Comparison of ENCODE assay signal across 8 cellular contexts in the genomic region with DNA sequence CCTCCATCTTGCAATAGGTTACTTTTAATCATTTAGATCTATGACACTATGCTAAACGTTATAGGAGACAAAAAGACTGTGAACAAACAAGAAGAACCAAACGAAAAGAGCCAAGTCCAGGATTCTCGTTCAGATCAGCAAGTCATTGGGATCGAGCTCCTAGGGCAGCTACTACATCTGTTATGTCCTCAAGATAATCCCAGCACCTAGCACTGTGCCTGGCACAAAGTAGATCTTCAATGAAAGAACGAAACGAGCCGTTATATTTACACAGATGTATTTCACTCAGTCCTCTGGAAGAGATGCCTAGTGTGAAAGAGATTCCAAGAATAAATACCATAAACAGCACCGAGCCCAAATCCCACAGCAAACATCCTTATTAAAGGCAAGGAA. TPM values are rescaled to one million over a fixed set of nuclear protein-coding genes. Genes with fewer than 3 reads are reported as not detected.
DNase-seq lines count a peak whose midpoint lies in the region; ATAC-seq and TF ChIP-seq lines count a peak whose summit lies in the region.

No MANE protein-coding gene starts in this region.

- H3K27ac Mint-ChIP-seq in activated CD4-positive, alpha-beta T cell treated with anti-CD3 and anti-CD28 coated beads, Interleukin-2, amount 10 ng/mL, durations not matched to agents 24 days and 14 days: peak overlapping the region; percentile 90

- peak overlapping the region; percentile 98 for H3K4me3 ChIP-seq in SK-N-MC
- peak overlapping the region; percentile 82 for H3K4me3 ChIP-seq in fibroblast of the aortic adventitia (ENCODE audit: low read depth, low read length)
- peak overlapping the region; percentile 91 for H3K4me3 ChIP-seq in psoas muscle

- H3K4me1 ChIP-seq in psoas muscle: peaks cover 20% of the 10 kb centered on the region

- peak overlapping the region; percentile 90 for H3K4me3 Mint-ChIP-seq in activated CD4-positive, alpha-beta T cell treated with anti-CD3 and anti-CD28 coated beads, Interleukin-2, amount 10 ng/mL, durations not matched to agents 24 days and 14 days

- H3K9ac ChIP-seq in SK-N-MC (ENCODE audit: insufficient read length): peak overlapping the region; percentile 74

- WGBS in psoas muscle, 3 donors: 0 to 1% (median 1%) methylated on average over 8 of the region's 8 CpGs

- intact Hi-C loops in activated CD4-positive, alpha-beta T cell treated with anti-CD3 and anti-CD28 coated beads, Interleukin-2, amount 10 ng/mL, durations not matched to agents 24 days and 14 days (cut with micrococcal nuclease): loop anchor here (2.0 to 5.0 kb wide), 7 partner anchors 16 to 1948 kb away; partner anchors contain the start of genes CALM1, FOXN3, GPR65 and KCNK13
- intact Hi-C loops in psoas muscle (cut with DNase I): loop anchor here in 1 of 2 donors (10.0 kb wide), 1 partner anchor 1400 kb away; the partner anchor contains the start of gene PTPN21

- TF ChIP-seq CTCF in fibroblast of the aortic adventitia (IDR thresholded peaks at IDR 0.05; ENCODE audit: insufficient read depth, low read length) (no peak), psoas muscle (IDR thresholded peaks at IDR 0.05) (no peak)

- H3K9me3 ChIP-seq in SK-N-MC (ENCODE audit: low read depth, low read length) (no peaks in the 10 kb centered on the region), psoas muscle (no peaks in the 10 kb centered on the region)

- H3K36me3 Mint-ChIP-seq in activated CD4-positive, alpha-beta T cell treated with anti-CD3 and anti-CD28 coated beads, Interleukin-2, amount 10 ng/mL, durations not matched to agents 24 days and 14 days (ENCODE audit: low read depth): peaks cover 28% of the 10 kb centered on the region

- peaks cover 42% of the 10 kb centered on the region for H3K4me1 Mint-ChIP-seq in activated CD4-positive, alpha-beta T cell treated with anti-CD3 and anti-CD28 coated beads, Interleukin-2, amount 10 ng/mL, durations not matched to agents 24 days and 14 days

- H3K27ac ChIP-seq in SK-N-MC (peak overlapping the region; percentile 5; the same call in 1 of the 2 replicates), psoas muscle (peak overlapping the region; percentile 95)

- peak; percentile 77 for DNase-seq in activated CD4-positive, alpha-beta T cell treated with anti-CD3 and anti-CD28 coated beads, Interleukin-2, amount 10 ng/mL, durations not matched to agents 24 days and 14 days
- DNase-seq in activated CD4-positive, alpha-beta T cell treated with anti-CD3 and anti-CD28 coated beads, Interleukin-2, amount 50 U/mL, for 4 hours: no peak
- DNase-seq in SK-N-MC (ENCODE audit: low read depth, low spot score) (no peak), fibroblast of the aortic adventitia (ENCODE audit: low read depth) (no peak), psoas muscle (no peak), NCI-H2227 treated with DMSO at 0.1 percent for 48 hours (lab: John Stamatoyannopoulos, UW) (no peak), EL (no peak)
- no peak for DNase-seq in stimulated activated CD4-positive, alpha-beta T cell treated with anti-CD3 and anti-CD28 coated beads, Interleukin-4, amount 100 ng/mL, for 4 hours

- H3K27me3 Mint-ChIP-seq in activated CD4-positive, alpha-beta T cell treated with anti-CD3 and anti-CD28 coated beads, Interleukin-2, amount 10 ng/mL, durations not matched to agents 24 days and 14 days: no peaks in the 10 kb centered on the region

- H3K9me3 Mint-ChIP-seq in activated CD4-positive, alpha-beta T cell treated with anti-CD3 and anti-CD28 coated beads, Interleukin-2, amount 10 ng/mL, durations not matched to agents 24 days and 14 days: no peaks in the 10 kb centered on the region

- H3K36me3 ChIP-seq in SK-N-MC (ENCODE audit: insufficient read depth, low read length): peaks cover 19% of the 10 kb centered on the region
- H3K36me3 ChIP-seq in psoas muscle (ENCODE audit: insufficient read depth in 1 of 2, low read depth in 1 of 2): peaks cover 0 to 14% of the 10 kb centered on the region in 2 donors

- ATAC-seq in psoas muscle: peak in 3 of 4 donors; percentile 5 to 28 (median 12)

- no peaks in the 10 kb centered on the region for H3K27me3 ChIP-seq in psoas muscle (ENCODE audit: insufficient read depth in 3 of 3, low read length in 2 of 3)

RNA-seq across cellular contexts. Expression of gene EFCAB11, which starts 0.5 kb away (rescaled TPM):
- 6.8 and 7.8 TPM in 2 replicates for total RNA-seq in activated CD4-positive, alpha-beta T cell treated with anti-CD3 and anti-CD28 coated beads, Interleukin-2, amount 10 ng/mL, durations not matched to agents 24 days and 14 days
- total RNA-seq in fibroblast of the aortic adventitia (ENCODE audit: low replicate concordance) (3.2 and 11.1 TPM in 2 replicates), psoas muscle (1 to 10 TPM in 3 of 4 donors, under 1 TPM in 1; 0.59 to 4.2 (median 1.5) TPM)
- polyA plus RNA-seq in psoas muscle: 1 to 10 TPM; 2.4 to 5.3 (median 2.5) TPM

RNA-seq across cellular contexts. Expression of gene TDP1, which starts 0.7 kb away (rescaled TPM):
- 75.6 and 77.8 TPM in 2 replicates for total RNA-seq in activated CD4-positive, alpha-beta T cell treated with anti-CD3 and anti-CD28 coated beads, Interleukin-2, amount 10 ng/mL, durations not matched to agents 24 days and 14 days
- total RNA-seq in fibroblast of the aortic adventitia (ENCODE audit: low replicate concordance): 6.1 and 28.7 TPM in 2 replicates
- total RNA-seq in psoas muscle: 1 to 10 TPM; 4.2 to 8.4 (median 4.4) TPM
- polyA plus RNA-seq in psoas muscle: 10 to 100 TPM in 1 of 3 donors, 1 to 10 TPM in 2; 1.7 to 13.1 (median 7.0) TPM
